In genomic region chr4:24625091-24625490, GRCh38 we compare ENCODE assay signal across 2 cellular contexts.
TF ChIP-seq lines count a peak whose summit lies in the region.

No MANE protein-coding gene starts in this region.

TF ChIP-seq in HepG2, 621 proteins besides CTCF, POLR2A, EP300 and RAD21:
- no peak for TF ChIP-seq ZNF616 (CRISPR knock-in tag; IDR thresholded peaks at IDR 0.05; ENCODE audit: low read depth)

TF ChIP-seq in H1, 55 proteins besides CTCF, POLR2A, EP300 and RAD21:
- no peak for TF ChIP-seq FOSL1 (IDR thresholded peaks at IDR 0.05; ENCODE audit: insufficient read depth, low read depth, low read length)
- no peak for TF ChIP-seq E2F6 (IDR thresholded peaks at IDR 0.05)
- no peak for TF ChIP-seq JUND (IDR thresholded peaks at IDR 0.05; ENCODE audit: low read length)
- TF ChIP-seq, protein P1, sequence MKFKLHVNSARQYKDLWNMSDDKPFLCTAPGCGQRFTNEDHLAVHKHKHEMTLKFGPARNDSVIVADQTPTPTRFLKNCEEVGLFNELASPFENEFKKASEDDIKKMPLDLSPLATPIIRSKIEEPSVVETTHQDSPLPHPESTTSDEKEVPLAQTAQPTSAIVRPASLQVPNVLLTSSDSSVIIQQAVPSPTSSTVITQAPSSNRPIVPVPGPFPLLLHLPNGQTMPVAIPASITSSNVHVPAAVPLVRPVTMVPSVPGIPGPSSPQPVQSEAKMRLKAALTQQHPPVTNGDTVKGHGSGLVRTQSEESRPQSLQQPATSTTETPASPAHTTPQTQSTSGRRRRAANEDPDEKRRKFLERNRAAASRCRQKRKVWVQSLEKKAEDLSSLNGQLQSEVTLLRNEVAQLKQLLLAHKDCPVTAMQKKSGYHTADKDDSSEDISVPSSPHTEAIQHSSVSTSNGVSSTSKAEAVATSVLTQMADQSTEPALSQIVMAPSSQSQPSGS (IDR thresholded peaks at IDR 0.05; ENCODE audit: low read length), result no peak
- no peak for TF ChIP-seq NANOG (IDR thresholded peaks at IDR 0.05; ENCODE audit: insufficient read depth, low read depth, low read length, poor library complexity, severe bottlenecking)
- no peak for TF ChIP-seq MAX (IDR thresholded peaks at IDR 0.05)
- TF ChIP-seq, protein P2, sequence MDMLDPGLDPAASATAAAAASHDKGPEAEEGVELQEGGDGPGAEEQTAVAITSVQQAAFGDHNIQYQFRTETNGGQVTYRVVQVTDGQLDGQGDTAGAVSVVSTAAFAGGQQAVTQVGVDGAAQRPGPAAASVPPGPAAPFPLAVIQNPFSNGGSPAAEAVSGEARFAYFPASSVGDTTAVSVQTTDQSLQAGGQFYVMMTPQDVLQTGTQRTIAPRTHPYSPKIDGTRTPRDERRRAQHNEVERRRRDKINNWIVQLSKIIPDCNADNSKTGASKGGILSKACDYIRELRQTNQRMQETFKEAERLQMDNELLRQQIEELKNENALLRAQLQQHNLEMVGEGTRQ (IDR thresholded peaks at IDR 0.05; ENCODE audit: low read length), result no peak
- no peak for TF ChIP-seq TAF7 (optimal IDR thresholded peaks at IDR 0.05; ENCODE audit: borderline replicate concordance, low read depth, low read length)
- no peak for TF ChIP-seq NRF1 (IDR thresholded peaks at IDR 0.05; ENCODE audit: low read depth, low read length)
- no peak for TF ChIP-seq SP4 (IDR thresholded peaks at IDR 0.05; ENCODE audit: low read length)
- no peak for TF ChIP-seq POU5F1 (IDR thresholded peaks at IDR 0.05; ENCODE audit: low read depth, low read length)
- TF ChIP-seq CBX5 (IDR thresholded peaks at IDR 0.05; ENCODE audit: low read depth, low read length), result no peak
- no peak for TF ChIP-seq CHD2 (IDR thresholded peaks at IDR 0.05; ENCODE audit: low read length)
- TF ChIP-seq ATF3 (IDR thresholded peaks at IDR 0.05; ENCODE audit: insufficient read depth, low read depth, low read length), result no peak
- TF ChIP-seq SIX5 (IDR thresholded peaks at IDR 0.05; ENCODE audit: low read depth, low read length), result no peak
